8 cellular contexts compared by ENCODE assay signal in the genomic region with DNA sequence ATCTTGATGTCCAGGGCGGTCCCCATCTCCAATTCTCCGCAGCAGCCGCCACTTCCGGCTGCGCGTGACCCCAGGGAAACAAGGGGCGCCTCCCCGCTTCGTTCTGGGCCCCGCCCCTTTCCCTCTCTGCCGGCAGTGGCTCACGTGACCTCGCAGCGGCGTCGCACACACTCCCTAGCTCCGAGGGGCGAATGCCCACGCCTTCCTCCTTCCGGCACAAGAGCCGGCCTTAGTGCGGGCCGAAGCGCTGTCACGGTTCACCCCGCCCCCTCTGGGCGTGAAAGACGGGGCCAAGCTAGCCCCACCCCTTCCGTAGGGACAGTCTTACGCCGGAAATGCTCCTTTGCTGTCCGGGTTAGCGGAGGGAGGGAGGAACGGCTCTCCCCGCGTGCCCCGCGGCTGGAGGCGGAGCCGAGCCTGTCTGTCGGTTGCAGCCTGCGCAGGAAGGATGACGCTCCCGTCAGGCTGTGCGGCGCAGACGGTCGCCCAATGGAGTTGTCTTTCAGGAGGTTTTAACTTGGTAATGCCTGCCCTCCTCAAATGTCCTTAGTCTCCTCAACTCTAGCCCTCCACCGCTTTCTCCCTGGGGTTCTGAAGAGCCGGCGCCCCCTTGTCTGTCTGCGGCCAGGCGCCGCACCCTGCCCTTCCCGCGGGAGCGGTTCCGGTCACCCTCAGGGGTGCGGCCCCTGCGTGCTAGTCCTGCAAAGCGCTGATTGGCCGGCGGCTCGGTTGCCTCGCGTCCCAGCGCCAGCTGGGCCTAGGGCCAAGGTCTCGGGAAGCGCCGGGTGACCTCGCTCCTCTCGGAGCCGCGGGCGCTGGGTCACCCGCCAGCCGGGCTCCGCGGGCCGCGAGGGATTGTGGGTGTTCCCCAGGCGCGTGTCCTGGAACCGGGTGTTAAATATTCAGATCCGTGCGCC. TPM values are rescaled to one million over a fixed set of nuclear protein-coding genes. Genes with fewer than 3 reads are reported as not detected.
DNase-seq lines count a peak whose midpoint lies in the region; ATAC-seq and TF ChIP-seq lines count a peak whose summit lies in the region.

TSS of gene VPS26C (minus strand) at position 66 of the 917 bp plus-strand sequence. CDS start at position 26, 40 bp downstream.

- peak within 1 kb of the TSS; percentile 82 for H3K4me3 ChIP-seq in LNCaP clone FGC (ENCODE audit: low read depth, low read length)
- H3K4me3 ChIP-seq in fibroblast of lung (replicated peaks in 1 of 4; ENCODE audit: control extremely low read depth in 1 of 4, insufficient read depth in 1 of 4, low read depth in 3 of 4, low read length in 4 of 4): peak within 1 kb of the TSS; percentile 73 to 87 (median 82)
- H3K4me3 ChIP-seq in naive thymus-derived CD4-positive, alpha-beta T cell (ENCODE audit: low read length): peak within 1 kb of the TSS; percentile 95

- peaks cover 31% of the 10 kb centered on the region for H3K36me3 Mint-ChIP-seq in activated T-helper 17 cell treated with anti-CD3 and anti-CD28 coated beads, Interleukin-2, amount 50 U/mL, for 72 hours (ENCODE audit: low read depth)
- peaks cover 0 to 15% (median 7%) of the 10 kb centered on the region in 5 donors for H3K36me3 Mint-ChIP-seq in naive thymus-derived CD4-positive, alpha-beta T cell
- H3K36me3 Mint-ChIP-seq in stimulated activated naive B cell treated with anti-CD40 and anti-IgM and Interleukin-4, amounts not matched to agents 10 μg/mL and 1 μg/mL and 100 μg/mL, for 72 hours: peaks cover 9 to 25% of the 10 kb centered on the region in 2 donors

- peak; percentile 91 for ATAC-seq in activated T-helper 17 cell treated with anti-CD3 and anti-CD28 coated beads, Interleukin-2, amount 50 U/mL, for 72 hours (replicated peaks)
- peak; percentile 93 for ATAC-seq in naive thymus-derived CD4-positive, alpha-beta T cell
- peak; percentile 90 to 91 for ATAC-seq in stimulated activated naive B cell treated with anti-CD40 and anti-IgM and Interleukin-4, amounts not matched to agents 10 μg/mL and 1 μg/mL and 100 μg/mL, for 72 hours (replicated peaks)

- H3K9me3 ChIP-seq in fibroblast of lung (ENCODE audit: control insufficient read depth, insufficient read depth, low read depth, low read length): no peaks in the 10 kb centered on the region
- H3K9me3 ChIP-seq in naive thymus-derived CD4-positive, alpha-beta T cell (ENCODE audit: control insufficient read depth in 2 of 3, low read length in 3 of 3): no peaks in the 10 kb centered on the region

- H3K9ac ChIP-seq in fibroblast of lung (ENCODE audit: insufficient read depth, low read length): peak within 1 kb of the TSS; percentile 97

- H3K4me1 ChIP-seq in fibroblast of lung (ENCODE audit: control insufficient read depth, extremely low read depth, insufficient read depth, low read length): no peaks in the 10 kb centered on the region
- H3K4me1 ChIP-seq in naive thymus-derived CD4-positive, alpha-beta T cell (ENCODE audit: control insufficient read depth in 2 of 2, insufficient read depth in 2 of 2, low read length in 2 of 2): peaks cover 5 to 7% of the 10 kb centered on the region in 2 donors

- intact Hi-C loops in naive thymus-derived CD4-positive, alpha-beta T cell (cut with micrococcal nuclease): loop anchor here (1.0 to 10.0 kb wide), 21 partner anchors 9 to 1917 kb away; partner anchors contain the start of genes DOP1B (in 2 of the 2), DYRK1A (in 2 of the 2), HLCS (in 2 of the 2) and PIGP (in 2 of the 2)

- peak within 1 kb of the TSS; percentile 77 for H2AFZ ChIP-seq in fibroblast of lung (ENCODE audit: low read length)

- H4K20me1 ChIP-seq in fibroblast of lung (ENCODE audit: control insufficient read depth, extremely low read depth, insufficient read depth, low read length): no peaks in the 10 kb centered on the region

- peak; percentile 100 for DNase-seq in Daoy (ENCODE audit: low read depth)
- DNase-seq in GOT3 (lab: John Stamatoyannopoulos, UW): peak; percentile 94
- DNase-seq in LNCaP clone FGC (ENCODE audit: low read depth): peak; percentile 97
- peak; percentile 92 for DNase-seq in RWPE1 (ENCODE audit: low spot score)
- peak; percentile 99 to 100 for DNase-seq in fibroblast of lung (ENCODE audit: low read depth in 2 of 2)
- peak; percentile 91 to 98 (median 97) for DNase-seq in naive thymus-derived CD4-positive, alpha-beta T cell
- peak; percentile 99 for DNase-seq in stimulated activated naive B cell treated with anti-CD40 and anti-IgM and Interleukin-4, amounts not matched to agents 10 μg/mL and 1 μg/mL and 100 μg/mL, for 72 hours

- no peaks in the 10 kb centered on the region for H3K27me3 ChIP-seq in fibroblast of lung (ENCODE audit: control insufficient read depth, insufficient read depth, low read length)
- H3K27me3 ChIP-seq in naive thymus-derived CD4-positive, alpha-beta T cell (ENCODE audit: control insufficient read depth in 2 of 2, insufficient read depth in 2 of 2, low read length in 2 of 2): no peaks in the 10 kb centered on the region

- no peaks in the 10 kb centered on the region for H3K36me3 ChIP-seq in fibroblast of lung (ENCODE audit: control insufficient read depth, insufficient read depth, low read length)
- H3K36me3 ChIP-seq in naive thymus-derived CD4-positive, alpha-beta T cell (ENCODE audit: control insufficient read depth in 2 of 3, insufficient read depth in 3 of 3, low read length in 3 of 3): peaks cover 0 to 3% (median 0%) of the 10 kb centered on the region in 3 experiments

- H3K9me3 Mint-ChIP-seq in activated T-helper 17 cell treated with anti-CD3 and anti-CD28 coated beads, Interleukin-2, amount 50 U/mL, for 72 hours: no peaks in the 10 kb centered on the region
- peaks cover 0 to 2% (median 0%) of the 10 kb centered on the region in 11 donors for H3K9me3 Mint-ChIP-seq in naive thymus-derived CD4-positive, alpha-beta T cell
- peaks cover 0 to 2% of the 10 kb centered on the region in 2 donors for H3K9me3 Mint-ChIP-seq in stimulated activated naive B cell treated with anti-CD40 and anti-IgM and Interleukin-4, amounts not matched to agents 10 μg/mL and 1 μg/mL and 100 μg/mL, for 72 hours

- H3K27ac Mint-ChIP-seq in activated T-helper 17 cell treated with anti-CD3 and anti-CD28 coated beads, Interleukin-2, amount 50 U/mL, for 72 hours: peak within 1 kb of the TSS; percentile 83
- H3K27ac Mint-ChIP-seq in naive thymus-derived CD4-positive, alpha-beta T cell: peak within 1 kb of the TSS; percentile 94 to 99 (median 98)
- peak within 1 kb of the TSS; percentile 100 for H3K27ac Mint-ChIP-seq in stimulated activated naive B cell treated with anti-CD40 and anti-IgM and Interleukin-4, amounts not matched to agents 10 μg/mL and 1 μg/mL and 100 μg/mL, for 72 hours

- H3K27ac ChIP-seq in RWPE1: peak within 1 kb of the TSS; percentile 99
- peak within 1 kb of the TSS; percentile 99 for H3K27ac ChIP-seq in fibroblast of lung (ENCODE audit: insufficient read depth, low read length)
- H3K27ac ChIP-seq in naive thymus-derived CD4-positive, alpha-beta T cell (ENCODE audit: low read depth, low read length): peak within 1 kb of the TSS; percentile 90

- peaks cover 41% of the 10 kb centered on the region for H3K79me2 ChIP-seq in fibroblast of lung (ENCODE audit: control insufficient read depth, insufficient read depth, low read length)

- TF ChIP-seq CTCF in LNCaP clone FGC (IDR thresholded peaks at IDR 0.05; ENCODE audit: control insufficient read depth, extremely low read depth, insufficient read depth) (no peak), RWPE1 (conservative IDR thresholded peaks at IDR 0.05; ENCODE audit: low read depth) (no peak), fibroblast of lung (conservative IDR thresholded peaks at IDR 0.05 in 1 of 2, IDR thresholded peaks at IDR 0.05 in 1 of 2; ENCODE audit: low read depth in 1 of 2, low read length in 2 of 2) (no peak)

- peak within 1 kb of the TSS; percentile 80 for H3K4me3 Mint-ChIP-seq in activated T-helper 17 cell treated with anti-CD3 and anti-CD28 coated beads, Interleukin-2, amount 50 U/mL, for 72 hours
- H3K4me3 Mint-ChIP-seq in naive thymus-derived CD4-positive, alpha-beta T cell: peak within 1 kb of the TSS; percentile 88 to 96 (median 94)
- H3K4me3 Mint-ChIP-seq in stimulated activated naive B cell treated with anti-CD40 and anti-IgM and Interleukin-4, amounts not matched to agents 10 μg/mL and 1 μg/mL and 100 μg/mL, for 72 hours: peak within 1 kb of the TSS; percentile 89 to 96

- no peaks in the 10 kb centered on the region for H3K27me3 Mint-ChIP-seq in activated T-helper 17 cell treated with anti-CD3 and anti-CD28 coated beads, Interleukin-2, amount 50 U/mL, for 72 hours
- peaks cover 0 to 11% (median 0%) of the 10 kb centered on the region in 5 donors for H3K27me3 Mint-ChIP-seq in naive thymus-derived CD4-positive, alpha-beta T cell
- no peaks in the 10 kb centered on the region for H3K27me3 Mint-ChIP-seq in stimulated activated naive B cell treated with anti-CD40 and anti-IgM and Interleukin-4, amounts not matched to agents 10 μg/mL and 1 μg/mL and 100 μg/mL, for 72 hours

- POLR2A ChIA-PET in RWPE1 (lab: Yijun Ruan, JAX; ENCODE audit: low non-redundant PET): interaction anchor here (0.5 to 1.6 kb wide), 3 partner anchors 98 to 259 kb away, joined by 3 to 6 read pairs (median 4); no protein-coding TSS in a partner anchor
- POLR2A ChIA-PET in naive thymus-derived CD4-positive, alpha-beta T cell (lab: Charles Lee): interaction anchor here (0.7 to 3.6 kb wide), 18 partner anchors 10 to 296 kb away, joined by 3 to 37 read pairs (median 7); partner anchors contain the start of gene DYRK1A

- peak within 1 kb of the TSS; percentile 98 for H3K4me2 ChIP-seq in fibroblast of lung (ENCODE audit: extremely low read depth, insufficient read depth, low read length)

- peaks cover 15% of the 10 kb centered on the region for H3K4me1 Mint-ChIP-seq in activated T-helper 17 cell treated with anti-CD3 and anti-CD28 coated beads, Interleukin-2, amount 50 U/mL, for 72 hours
- peaks cover 14 to 62% (median 46%) of the 10 kb centered on the region in 7 donors for H3K4me1 Mint-ChIP-seq in naive thymus-derived CD4-positive, alpha-beta T cell
- peaks cover 21 to 32% of the 10 kb centered on the region in 2 donors for H3K4me1 Mint-ChIP-seq in stimulated activated naive B cell treated with anti-CD40 and anti-IgM and Interleukin-4, amounts not matched to agents 10 μg/mL and 1 μg/mL and 100 μg/mL, for 72 hours

- CTCF ChIA-PET in RWPE1 (lab: Yijun Ruan, JAX): interaction anchor here (0.6 to 1.1 kb wide), 2 partner anchors 99 to 765 kb away, joined by 3 to 4 read pairs; partner anchors contain the start of gene DYRK1A
- CTCF ChIA-PET in naive thymus-derived CD4-positive, alpha-beta T cell (lab: Charles Lee): interaction anchor here (0.6 to 1.2 kb wide), 3 partner anchors 51 to 102 kb away, joined by 3 read pairs; no protein-coding TSS in a partner anchor

RNA-seq across cellular contexts. Expression of gene VPS26C, which starts in this region (rescaled TPM):
- 58.0 and 60.5 TPM in 2 replicates for total RNA-seq in Daoy (2014; rRNA removed; shearing (Covaris generic))
- total RNA-seq in activated T-helper 17 cell treated with anti-CD3 and anti-CD28 coated beads, Interleukin-2, amount 50 U/mL, for 72 hours: 10 to 100 TPM; 72.1 to 78.5 TPM
- total RNA-seq in fibroblast of lung: 68.8 and 84.4 TPM in 2 replicates
- 55.9 and 61.4 TPM in 2 replicates for polyA plus RNA-seq in fibroblast of lung
- 39.2 and 47.7 TPM in 2 replicates for polyA plus RNA-seq in fibroblast of lung (2012)
- polyA minus RNA-seq in fibroblast of lung (ENCODE audit: low replicate concordance): 45.0 and 47.4 TPM in 2 replicates
- 10 to 100 TPM; 46.8 to 83.5 (median 77.7) TPM for total RNA-seq in naive thymus-derived CD4-positive, alpha-beta T cell
- polyA plus RNA-seq in naive thymus-derived CD4-positive, alpha-beta T cell: 10 to 100 TPM; 60.1 to 78.5 TPM

Comparison
In these comparisons a context has a peak if more than half of its experiments do, and no peak if none do; other contexts are left out.
1. Peak in every context shown above with its lines: DNase-seq, ATAC-seq, H3K4me3 ChIP-seq and H3K27ac ChIP-seq.